Comparison of ENCODE assay signal across 1 cellular context in the genomic region with DNA sequence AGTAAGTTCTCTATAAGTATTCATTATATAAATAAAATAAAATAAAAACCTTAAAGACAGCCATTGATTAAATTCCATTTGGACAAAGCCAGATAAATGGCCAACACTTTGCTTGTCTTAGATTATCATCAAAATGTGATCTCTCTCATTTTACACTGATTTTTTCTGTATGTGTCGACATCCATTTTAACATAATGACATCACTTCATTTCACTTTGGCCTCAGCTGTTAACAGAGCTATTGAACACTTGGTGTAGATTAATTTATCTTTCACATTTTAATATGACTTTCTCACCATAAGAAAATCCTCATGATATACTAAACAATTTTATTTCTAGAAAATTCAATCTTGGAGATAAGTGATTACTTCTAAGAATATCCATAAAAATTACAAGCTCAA.
A peak's percentile ranks its signal among the peaks of the same experiment; 100 is the strongest.
TF ChIP-seq lines count a peak whose summit lies in the region.

No MANE protein-coding gene starts in this region.

TF ChIP-seq in HEK293, 187 proteins besides CTCF, POLR2A, EP300 and RAD21 (continued from another document):
- no peak for TF ChIP-seq GLI4 (tag by site-specific recombination; IDR thresholded peaks at IDR 0.05)
- TF ChIP-seq ZNF585B (tag by site-specific recombination; IDR thresholded peaks at IDR 0.05): no peak
- no peak for TF ChIP-seq SP3 (tag by site-specific recombination; IDR thresholded peaks at IDR 0.05)
- TF ChIP-seq, protein P1, sequence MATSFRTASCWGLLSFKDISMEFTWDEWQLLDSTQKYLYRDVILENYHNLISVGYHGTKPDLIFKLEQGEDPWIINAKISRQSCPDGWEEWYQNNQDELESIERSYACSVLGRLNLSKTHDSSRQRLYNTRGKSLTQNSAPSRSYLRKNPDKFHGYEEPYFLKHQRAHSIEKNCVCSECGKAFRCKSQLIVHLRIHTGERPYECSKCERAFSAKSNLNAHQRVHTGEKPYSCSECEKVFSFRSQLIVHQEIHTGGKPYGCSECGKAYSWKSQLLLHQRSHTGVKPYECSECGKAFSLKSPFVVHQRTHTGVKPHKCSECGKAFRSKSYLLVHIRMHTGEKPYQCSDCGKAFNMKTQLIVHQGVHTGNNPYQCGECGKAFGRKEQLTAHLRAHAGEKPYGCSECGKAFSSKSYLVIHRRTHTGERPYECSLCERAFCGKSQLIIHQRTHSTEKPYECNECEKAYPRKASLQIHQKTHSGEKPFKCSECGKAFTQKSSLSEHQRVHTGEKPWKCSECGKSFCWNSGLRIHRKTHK (tag by site-specific recombination; IDR thresholded peaks at IDR 0.05): no peak
- TF ChIP-seq KLF9 (tag by site-specific recombination; IDR thresholded peaks at IDR 0.05; ENCODE audit: low read depth): no peak
- no peak for TF ChIP-seq ZBTB21 (tag by site-specific recombination; IDR thresholded peaks at IDR 0.05)
- TF ChIP-seq ZEB2 (tag by site-specific recombination; IDR thresholded peaks at IDR 0.05): no peak
- no peak for TF ChIP-seq ZNF114 (tag by site-specific recombination; IDR thresholded peaks at IDR 0.05)
- TF ChIP-seq, protein P2, sequence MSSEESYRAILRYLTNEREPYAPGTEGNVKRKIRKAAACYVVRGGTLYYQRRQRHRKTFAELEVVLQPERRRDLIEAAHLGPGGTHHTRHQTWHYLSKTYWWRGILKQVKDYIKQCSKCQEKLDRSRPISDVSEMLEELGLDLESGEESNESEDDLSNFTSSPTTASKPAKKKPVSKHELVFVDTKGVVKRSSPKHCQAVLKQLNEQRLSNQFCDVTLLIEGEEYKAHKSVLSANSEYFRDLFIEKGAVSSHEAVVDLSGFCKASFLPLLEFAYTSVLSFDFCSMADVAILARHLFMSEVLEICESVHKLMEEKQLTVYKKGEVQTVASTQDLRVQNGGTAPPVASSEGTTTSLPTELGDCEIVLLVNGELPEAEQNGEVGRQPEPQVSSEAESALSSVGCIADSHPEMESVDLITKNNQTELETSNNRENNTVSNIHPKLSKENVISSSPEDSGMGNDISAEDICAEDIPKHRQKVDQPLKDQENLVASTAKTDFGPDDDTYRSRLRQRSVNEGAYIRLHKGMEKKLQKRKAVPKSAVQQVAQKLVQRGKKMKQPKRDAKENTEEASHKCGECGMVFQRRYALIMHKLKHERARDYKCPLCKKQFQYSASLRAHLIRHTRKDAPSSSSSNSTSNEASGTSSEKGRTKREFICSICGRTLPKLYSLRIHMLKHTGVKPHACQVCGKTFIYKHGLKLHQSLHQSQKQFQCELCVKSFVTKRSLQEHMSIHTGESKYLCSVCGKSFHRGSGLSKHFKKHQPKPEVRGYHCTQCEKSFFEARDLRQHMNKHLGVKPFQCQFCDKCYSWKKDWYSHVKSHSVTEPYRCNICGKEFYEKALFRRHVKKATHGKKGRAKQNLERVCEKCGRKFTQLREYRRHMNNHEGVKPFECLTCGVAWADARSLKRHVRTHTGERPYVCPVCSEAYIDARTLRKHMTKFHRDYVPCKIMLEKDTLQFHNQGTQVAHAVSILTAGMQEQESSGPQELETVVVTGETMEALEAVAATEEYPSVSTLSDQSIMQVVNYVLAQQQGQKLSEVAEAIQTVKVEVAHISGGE (tag by site-specific recombination; conservative IDR thresholded peaks at IDR 0.05; ENCODE audit: low read depth): no peak
- TF ChIP-seq, protein P3, sequence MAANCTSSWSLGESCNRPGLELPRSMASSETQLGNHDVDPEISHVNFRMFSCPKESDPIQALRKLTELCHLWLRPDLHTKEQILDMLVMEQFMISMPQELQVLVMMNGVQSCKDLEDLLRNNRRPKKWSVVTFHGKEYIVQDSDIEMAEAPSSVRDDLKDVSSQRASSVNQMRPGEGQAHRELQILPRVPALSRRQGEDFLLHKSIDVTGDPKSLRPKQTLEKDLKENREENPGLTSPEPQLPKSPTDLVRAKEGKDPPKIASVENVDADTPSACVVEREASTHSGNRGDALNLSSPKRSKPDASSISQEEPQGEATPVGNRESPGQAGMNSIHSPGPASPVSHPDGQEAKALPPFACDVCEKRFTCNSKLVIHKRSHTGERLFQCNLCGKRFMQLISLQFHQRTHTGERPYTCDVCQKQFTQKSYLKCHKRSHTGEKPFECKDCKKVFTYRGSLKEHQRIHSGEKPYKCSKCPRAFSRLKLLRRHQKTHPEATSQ (tag by site-specific recombination; IDR thresholded peaks at IDR 0.05): no peak
- TF ChIP-seq, protein P4, sequence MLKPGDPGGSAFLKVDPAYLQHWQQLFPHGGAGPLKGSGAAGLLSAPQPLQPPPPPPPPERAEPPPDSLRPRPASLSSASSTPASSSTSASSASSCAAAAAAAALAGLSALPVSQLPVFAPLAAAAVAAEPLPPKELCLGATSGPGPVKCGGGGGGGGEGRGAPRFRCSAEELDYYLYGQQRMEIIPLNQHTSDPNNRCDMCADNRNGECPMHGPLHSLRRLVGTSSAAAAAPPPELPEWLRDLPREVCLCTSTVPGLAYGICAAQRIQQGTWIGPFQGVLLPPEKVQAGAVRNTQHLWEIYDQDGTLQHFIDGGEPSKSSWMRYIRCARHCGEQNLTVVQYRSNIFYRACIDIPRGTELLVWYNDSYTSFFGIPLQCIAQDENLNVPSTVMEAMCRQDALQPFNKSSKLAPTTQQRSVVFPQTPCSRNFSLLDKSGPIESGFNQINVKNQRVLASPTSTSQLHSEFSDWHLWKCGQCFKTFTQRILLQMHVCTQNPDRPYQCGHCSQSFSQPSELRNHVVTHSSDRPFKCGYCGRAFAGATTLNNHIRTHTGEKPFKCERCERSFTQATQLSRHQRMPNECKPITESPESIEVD (tag by site-specific recombination; IDR thresholded peaks at IDR 0.05): peak; percentile 66
- TF ChIP-seq ZNF664 (tag by site-specific recombination; IDR thresholded peaks at IDR 0.05): no peak
- TF ChIP-seq ZNF629 (tag by site-specific recombination; IDR thresholded peaks at IDR 0.05): 0 out of 2 replicates have a peak, but pooled peaks have one; percentile 10
- TF ChIP-seq ZNF169 (tag by site-specific recombination; IDR thresholded peaks at IDR 0.05): no peak
- no peak for TF ChIP-seq ZNF112 (tag by site-specific recombination; IDR thresholded peaks at IDR 0.05)
- TF ChIP-seq ZNF274 (IDR thresholded peaks at IDR 0.05; ENCODE audit: low read length): no peak
- no peak for TF ChIP-seq ZNF274 (tag by site-specific recombination; IDR thresholded peaks at IDR 0.05; ENCODE audit: borderline replicate concordance)
